In genomic region chr22:19943665-19944026, GRCh38 we compare ENCODE assay signal across 8 cellular contexts. TPM values are rescaled to one million over a fixed set of nuclear protein-coding genes. Genes with fewer than 3 reads are reported as not detected.
DNase-seq lines count a peak whose midpoint lies in the region; ATAC-seq and TF ChIP-seq lines count a peak whose summit lies in the region.

No MANE protein-coding gene starts in this region.

- H3K4me3 ChIP-seq in SK-N-SH (ENCODE audit: low read depth in 2 of 2, low read length in 1 of 2) (0 out of 4 replicates have a peak overlapping the region, but pooled peaks of 1 of the 2 experiments have one; percentile 31), psoas muscle (peak overlapping the region; percentile 94), PC-9 (no peak overlapping the region)

- H3K9ac ChIP-seq in SK-N-SH, result peak overlapping the region; percentile 97

- H3K4me1 ChIP-seq in SK-N-SH (ENCODE audit: control insufficient read depth in 1 of 2, insufficient read depth in 2 of 2, low read depth in 1 of 2, low read length in 1 of 2) (peaks cover 18 to 29% of the 10 kb centered on the region in 2 experiments; a peak in 3 of 4 replicates), psoas muscle (peaks cover 62% of the 10 kb centered on the region), PC-9 (replicated peaks; ENCODE audit: insufficient read depth) (peaks cover 12% of the 10 kb centered on the region; the same call in 1 of the 2 replicates)

- intact Hi-C loops in psoas muscle (cut with DNase I), result no loop called here
- intact Hi-C loops in PC-9 (cut with micrococcal nuclease; ENCODE audit: unreplicated experiment), result no loop called here

- no peak overlapping the region for H2AFZ ChIP-seq in SK-N-SH (ENCODE audit: low read depth)
- H2AFZ ChIP-seq in PC-9, result no peak overlapping the region

- H3K4me2 ChIP-seq in SK-N-SH, result peak overlapping the region; percentile 98
- no peak overlapping the region for H3K4me2 ChIP-seq in PC-9

- H3K27ac ChIP-seq in SK-N-SH (ENCODE audit: low read depth in 2 of 2, low read length in 1 of 2) (peak overlapping the region in 1 of 2 experiments; percentile 96; a peak in 3 of 4 replicates), psoas muscle (peak overlapping the region; percentile 98), PC-9 (no peak overlapping the region)

- no peak for TF ChIP-seq POLR2A in erythroblast (IDR thresholded peaks at IDR 0.05; ENCODE audit: low read length)

- H3K36me3 ChIP-seq in SK-N-SH (replicated peaks in 1 of 2; ENCODE audit: control insufficient read depth in 1 of 2, insufficient read depth in 2 of 2, low read length in 1 of 2) (no peaks in the 10 kb centered on the region), psoas muscle (ENCODE audit: insufficient read depth in 1 of 2, low read depth in 1 of 2) (no peaks in the 10 kb centered on the region), PC-9 (ENCODE audit: low read depth) (no peaks in the 10 kb centered on the region)

- H3K79me2 ChIP-seq in SK-N-SH (ENCODE audit: insufficient read depth) (peaks cover 94% of the 10 kb centered on the region), PC-9 (ENCODE audit: low read depth) (peaks cover 27% of the 10 kb centered on the region)

- peak; percentile 46 for DNase-seq in SK-N-SH
- peak; percentile 82 for DNase-seq in RKO (ENCODE audit: low spot score)
- peak; percentile 27 to 44 for DNase-seq in erythroblast (lab: John Stamatoyannopoulos, UW)
- DNase-seq in psoas muscle, result no peak
- no peak for DNase-seq in PC-9
- no peak for DNase-seq in HPDE6-E6E7 (ENCODE audit: extremely low spot score)

- WGBS in SK-N-SH (ENCODE audit: low lambda C conversion rate), result 68% methylated on average over 3 of the region's 3 CpGs
- WGBS in psoas muscle, 3 donors, result 40 to 57% (median 50%) methylated on average over 3 of the region's 3 CpGs

- no TSS peak for BruUV-seq in PC-9 (replicated peaks; lab: Mats Ljungman, UMichigan)

- CTCF ChIA-PET in SK-N-SH (lab: Yijun Ruan, JAX), result interaction anchor here (0.8 to 3.5 kb wide), 6 partner anchors 15 to 213 kb away, joined by 3 to 15 read pairs (median 4); no protein-coding TSS in a partner anchor
- CTCF ChIA-PET in PC-9 (lab: Charles Lee), result no interaction called here

- H3F3A ChIP-seq in SK-N-SH (replicated peaks; ENCODE audit: insufficient read depth) (peaks cover 35% of the 10 kb centered on the region), PC-9 (ENCODE audit: insufficient read depth, low read depth) (peaks cover 4% of the 10 kb centered on the region; the same call in 1 of the 2 replicates)

- H4K20me1 ChIP-seq in SK-N-SH (ENCODE audit: insufficient read depth) (no peaks in the 10 kb centered on the region; the same call in 1 of the 2 replicates), PC-9 (ENCODE audit: insufficient read depth) (peaks cover 3% of the 10 kb centered on the region; the same call in 1 of the 2 replicates)

- no peak for TF ChIP-seq RAD21 in SK-N-SH (IDR thresholded peaks at IDR 0.05; ENCODE audit: low read length)

- POLR2A ChIA-PET in SK-N-SH (lab: Yijun Ruan, JAX) (no interaction called here), PC-9 (lab: Charles Lee; ENCODE audit: unreplicated experiment) (interaction anchor here (0.6 kb wide), 1 partner anchor 12 kb away, joined by 8 read pairs; no protein-coding TSS in a partner anchor)

- H3K27me3 ChIP-seq in SK-N-SH (ENCODE audit: insufficient read depth) (no peaks in the 10 kb centered on the region), psoas muscle (ENCODE audit: insufficient read depth in 3 of 3, low read length in 2 of 3) (no peaks in the 10 kb centered on the region), PC-9 (ENCODE audit: insufficient read depth, low read depth) (no peaks in the 10 kb centered on the region)

- no peak for ATAC-seq in SK-N-SH treated with all-trans-retinoic acid at 6 μM for 48 hours
- ATAC-seq in psoas muscle, result peak; percentile 15 to 34 (median 30)
- ATAC-seq in HG02798 (IDR thresholded peaks at IDR 0.05; ENCODE audit: poor library complexity, unreplicated experiment), result no peak

- TF ChIP-seq EP300 in SK-N-SH (IDR thresholded peaks at IDR 0.05; ENCODE audit: borderline replicate concordance in 1 of 2, low read depth in 1 of 2, low read length in 1 of 2), result no peak

- no peaks in the 10 kb centered on the region for H3K9me2 ChIP-seq in SK-N-SH
- no peaks in the 10 kb centered on the region for H3K9me2 ChIP-seq in PC-9 (ENCODE audit: insufficient read depth)

- no peaks in the 10 kb centered on the region for H3K9me3 ChIP-seq in SK-N-SH
- no peaks in the 10 kb centered on the region for H3K9me3 ChIP-seq in psoas muscle
- no peaks in the 10 kb centered on the region for H3K9me3 ChIP-seq in PC-9 (ENCODE audit: insufficient read depth, low read depth)

- TF ChIP-seq CTCF in SK-N-SH (IDR thresholded peaks at IDR 0.05) (peak; percentile 21; the same call in 1 of the 2 replicates), psoas muscle (IDR thresholded peaks at IDR 0.05) (peak; percentile 6), PC-9 (conservative IDR thresholded peaks at IDR 0.05) (no peak)

TF ChIP-seq in SK-N-SH, 30 proteins besides CTCF, POLR2A, EP300 and RAD21:
- TF ChIP-seq CHD2 (IDR thresholded peaks at IDR 0.05; ENCODE audit: low read length, partially characterized antibody) (no peak), TCF12 (IDR thresholded peaks at IDR 0.05) (0 out of 2 replicates have a peak, but pooled peaks have one; percentile 11)

TF ChIP-seq in SK-N-SH treated with all-trans-retinoic acid at 6 μM for 48 hours, 23 proteins besides CTCF, POLR2A, EP300 and RAD21:
- no peak for TF ChIP-seq TOX (CRISPR knock-in tag; IDR thresholded peaks at IDR 0.05; ENCODE audit: borderline replicate concordance)
- no peak for TF ChIP-seq ZC3H10 (CRISPR knock-in tag; IDR thresholded peaks at IDR 0.05)
- TF ChIP-seq OSR1 (CRISPR knock-in tag; IDR thresholded peaks at IDR 0.05), result no peak
- no peak for TF ChIP-seq BACH2 (CRISPR knock-in tag; IDR thresholded peaks at IDR 0.05; ENCODE audit: borderline replicate concordance)
- TF ChIP-seq TCF4 (CRISPR knock-in tag; IDR thresholded peaks at IDR 0.05; ENCODE audit: borderline replicate concordance), result no peak
- no peak for TF ChIP-seq ARNTL (CRISPR knock-in tag; IDR thresholded peaks at IDR 0.05; ENCODE audit: borderline replicate concordance, low read depth)
- TF ChIP-seq TSHZ2 (CRISPR knock-in tag; IDR thresholded peaks at IDR 0.05), result no peak
- no peak for TF ChIP-seq ZFP30 (CRISPR knock-in tag; IDR thresholded peaks at IDR 0.05)
- no peak for TF ChIP-seq PPARA (CRISPR knock-in tag; IDR thresholded peaks at IDR 0.05; ENCODE audit: borderline replicate concordance)
- no peak for TF ChIP-seq ZNF565 (CRISPR knock-in tag; conservative IDR thresholded peaks at IDR 0.05; ENCODE audit: low read depth)
- no peak for TF ChIP-seq ZFP3 (CRISPR knock-in tag; IDR thresholded peaks at IDR 0.05)
- TF ChIP-seq ISL1 (CRISPR knock-in tag; IDR thresholded peaks at IDR 0.05), result no peak
- no peak for TF ChIP-seq GLIS3 (CRISPR knock-in tag; IDR thresholded peaks at IDR 0.05)
- TF ChIP-seq CSDC2 (CRISPR knock-in tag; IDR thresholded peaks at IDR 0.05), result no peak

RNA-seq across cellular contexts. Expression of gene TXNRD2, which starts 2.0 kb away (rescaled TPM):
- polyA plus RNA-seq in SK-N-SH (2012; rRNA removed), result 33.5 and 34.7 TPM in 2 replicates
- 16.1 and 21.5 TPM in 2 replicates for polyA plus RNA-seq in SK-N-SH (2012; cell fraction: cytosol; rRNA removed)
- 59.6 and 61.9 TPM in 2 replicates for polyA plus RNA-seq in SK-N-SH (2012; cell fraction: nucleus; rRNA removed)
- 10 to 100 TPM; 18.4 to 35.1 (median 24.5) TPM for total RNA-seq in psoas muscle
- 10 to 100 TPM; 13.7 to 23.5 (median 16.0) TPM for polyA plus RNA-seq in psoas muscle
- 21.7 and 22.4 TPM in 2 replicates for total RNA-seq in PC-9 (2021)

RNA-seq across cellular contexts. Expression of gene COMT, which starts 2.1 kb away (rescaled TPM):
- 205 and 343 TPM in 2 replicates for polyA plus RNA-seq in SK-N-SH (2012; rRNA removed)
- polyA plus RNA-seq in SK-N-SH (2012; cell fraction: cytosol; rRNA removed), result 170 and 298 TPM in 2 replicates
- 209 and 222 TPM in 2 replicates for polyA plus RNA-seq in SK-N-SH (2012; cell fraction: nucleus; rRNA removed)
- 100 to 1,000 TPM in 2 of 4 donors, 10 to 100 TPM in 2; 63.6 to 146 (median 115) TPM for total RNA-seq in psoas muscle
- 100 to 1,000 TPM; 100 to 142 (median 117) TPM for polyA plus RNA-seq in psoas muscle
- 99.9 and 107 TPM in 2 replicates for total RNA-seq in PC-9 (2021)

Comparison
In these comparisons a context has a peak if more than half of its experiments do, and no peak if none do; other contexts are left out.
1. DNase-seq: peak in SK-N-SH (single experiment), RKO (single experiment) and erythroblast (2 of 2); none in psoas muscle (0 of 2), PC-9 (0 of 2) and HPDE6-E6E7 (single experiment).
2. ATAC-seq: peak in psoas muscle (4 of 4); none in SK-N-SH treated with all-trans-retinoic acid at 6 μM for 48 hours (single experiment) and HG02798 (single experiment).